ENCODE assay signal across 1 cellular context in genomic region chr6:57046332-57047256, GRCh38.
TF ChIP-seq lines count a peak whose summit lies in the region.

Gene KIAA1586, plus strand, starts transcription at chr6:57046693. Its CDS starts 63 bp downstream, at chr6:57046756.

TF ChIP-seq in HEK293, 187 proteins besides CTCF, POLR2A, EP300 and RAD21 (continued from another document):
- peak; percentile 78 for TF ChIP-seq PRDM10 (tag by site-specific recombination; IDR thresholded peaks at IDR 0.05)
- TF ChIP-seq OVOL3 (tag by site-specific recombination; IDR thresholded peaks at IDR 0.05) = peak; percentile 76; the same call in 1 of the 2 replicates
- TF ChIP-seq ZNF335 (tag by site-specific recombination; conservative IDR thresholded peaks at IDR 0.05) = peak; percentile 92
- TF ChIP-seq WT1 (tag by site-specific recombination; IDR thresholded peaks at IDR 0.05) = peak; percentile 69; the same call in 1 of the 2 replicates
- TF ChIP-seq ZNF2 (tag by site-specific recombination; IDR thresholded peaks at IDR 0.05) = peak; percentile 64; the same call in 1 of the 2 replicates
- peak; percentile 98 for TF ChIP-seq ZNF580 (tag by site-specific recombination; IDR thresholded peaks at IDR 0.05)
- 0 out of 2 replicates have a peak, but pooled peaks have one; percentile 68 for TF ChIP-seq HOXC10 (CRISPR knock-in tag; IDR thresholded peaks at IDR 0.05)
- 0 out of 2 replicates have a peak, but pooled peaks have one; percentile 45 for TF ChIP-seq ZNF24 (tag by site-specific recombination; IDR thresholded peaks at IDR 0.05)
- TF ChIP-seq ZNF501 (tag by site-specific recombination; IDR thresholded peaks at IDR 0.05) = peak; percentile 96
- peak; percentile 32; the same call in 1 of the 2 replicates for TF ChIP-seq PRDM4 (tag by site-specific recombination; IDR thresholded peaks at IDR 0.05)
- peak; percentile 43; the same call in 1 of the 2 replicates for TF ChIP-seq INSM2 (tag by site-specific recombination; IDR thresholded peaks at IDR 0.05)
- peak; percentile 72; the same call in 1 of the 2 replicates for TF ChIP-seq ZNF639 (tag by site-specific recombination; IDR thresholded peaks at IDR 0.05)
- 0 out of 2 replicates have a peak, but pooled peaks have one; percentile 27 for TF ChIP-seq ZFP69B (tag by site-specific recombination; IDR thresholded peaks at IDR 0.05)
- TF ChIP-seq ZBTB10 (tag by site-specific recombination; IDR thresholded peaks at IDR 0.05) = peak; percentile 36; the same call in 1 of the 2 replicates
- TF ChIP-seq PRDM1 (tag by site-specific recombination; IDR thresholded peaks at IDR 0.05) = 0 out of 2 replicates have a peak, but pooled peaks have one; percentile 23
- TF ChIP-seq KLF16 (tag by site-specific recombination; IDR thresholded peaks at IDR 0.05) = peak; percentile 51; the same call in 1 of the 2 replicates
- peak; percentile 74; the same call in 1 of the 2 replicates for TF ChIP-seq ZNF391 (tag by site-specific recombination; IDR thresholded peaks at IDR 0.05; ENCODE audit: borderline replicate concordance, low read depth)
- TF ChIP-seq IKZF3 (tag by site-specific recombination; IDR thresholded peaks at IDR 0.05) = peak; percentile 92
- TF ChIP-seq KLF8 (tag by site-specific recombination; IDR thresholded peaks at IDR 0.05) = peak; percentile 95
- 0 out of 2 replicates have a peak, but pooled peaks have one; percentile 26 for TF ChIP-seq YY1 (tag by site-specific recombination; IDR thresholded peaks at IDR 0.05)
- TF ChIP-seq ZFP37 (tag by site-specific recombination; IDR thresholded peaks at IDR 0.05) = peak; percentile 88
- peak; percentile 97 for TF ChIP-seq ZNF76 (tag by site-specific recombination; IDR thresholded peaks at IDR 0.05; ENCODE audit: borderline replicate concordance, low read depth)
- peak; percentile 97 for TF ChIP-seq ZNF366 (tag by site-specific recombination; conservative IDR thresholded peaks at IDR 0.05)
- peak; percentile 88 for TF ChIP-seq ZSCAN30 (tag by site-specific recombination; IDR thresholded peaks at IDR 0.05)
- TF ChIP-seq ZNF341 (tag by site-specific recombination; IDR thresholded peaks at IDR 0.05; ENCODE audit: low read depth) = peak; percentile 60
- peak; percentile 91 for TF ChIP-seq KLF9 (tag by site-specific recombination; IDR thresholded peaks at IDR 0.05; ENCODE audit: low read depth)
- TF ChIP-seq KLF17 (tag by site-specific recombination; IDR thresholded peaks at IDR 0.05) = peak; percentile 64
- TF ChIP-seq ZNF692 (tag by site-specific recombination; IDR thresholded peaks at IDR 0.05) = peak; percentile 64; the same call in 1 of the 2 replicates
- peak; percentile 84 for TF ChIP-seq ZBTB11 (tag by site-specific recombination; conservative IDR thresholded peaks at IDR 0.05; ENCODE audit: low read depth)
- peak; percentile 42; the same call in 1 of the 2 replicates for TF ChIP-seq GLIS1 (tag by site-specific recombination; IDR thresholded peaks at IDR 0.05)
- TF ChIP-seq ZNF785 (tag by site-specific recombination; IDR thresholded peaks at IDR 0.05) = peak; percentile 87; the same call in 1 of the 2 replicates
- peak; percentile 89 for TF ChIP-seq KLF1 (tag by site-specific recombination; IDR thresholded peaks at IDR 0.05)
- peak; percentile 52; the same call in 1 of the 2 replicates for TF ChIP-seq ZBTB7A (tag by site-specific recombination; IDR thresholded peaks at IDR 0.05; ENCODE audit: low read depth)
